ENCODE assay signal across 9 cellular contexts in genomic region chr1:32741067-32741416, GRCh38. TPM values are rescaled to one million over a fixed set of nuclear protein-coding genes. Genes with fewer than 3 reads are reported as not detected.
A peak's percentile ranks its signal among the peaks of the same experiment; 100 is the strongest.
DNase-seq lines count a peak whose midpoint lies in the region; ATAC-seq and TF ChIP-seq lines count a peak whose summit lies in the region.
"Had no signal": no experiment of that assay in that cellular context is flagged by ENCODE, and none has a peak within 500 bp of the region (broad histone marks: within the 10 kb centered on the region; RNA-seq: fewer than 3 reads in every experiment).

No MANE protein-coding gene starts in this region.

- peak overlapping the region; percentile 84 for H2AFZ ChIP-seq in GM23338

- peak overlapping the region; percentile 79 for H3K4me3 ChIP-seq in GM23338
- H3K4me3 ChIP-seq in left ventricle myocardium inferior, result peak overlapping the region; percentile 83
- H3K4me3 ChIP-seq in skeletal muscle cell (ENCODE audit: low read depth, low read length), result peak overlapping the region; percentile 65

- ATAC-seq in GM23338, result no peak; the same call in 2 of the 3 replicates

- no peaks in the 10 kb centered on the region for H3K9me3 Mint-ChIP-seq in GM23338
- H3K9me3 Mint-ChIP-seq in activated CD4-positive, alpha-beta memory T cell treated with anti-CD3 and anti-CD28 coated beads, Interleukin-2, amount 10 ng/mL, durations not matched to agents 7 days and 5 days, result no peaks in the 10 kb centered on the region

- H3K4me3 Mint-ChIP-seq in GM23338, result peak overlapping the region; percentile 82
- peak overlapping the region; percentile 57 for H3K4me3 Mint-ChIP-seq in activated CD4-positive, alpha-beta memory T cell treated with anti-CD3 and anti-CD28 coated beads, Interleukin-2, amount 10 ng/mL, durations not matched to agents 7 days and 5 days

- DNase-seq in GM23338 (ENCODE audit: low spot score), result peak; percentile 27
- DNase-seq in activated CD4-positive, alpha-beta memory T cell treated with anti-CD3 and anti-CD28 coated beads, Interleukin-2, amount 10 ng/mL, durations not matched to agents 7 days and 5 days, result no peak
- no peak for DNase-seq in left ventricle myocardium inferior
- DNase-seq in skeletal muscle cell (ENCODE audit: low read depth), result no peak
- no peak for DNase-seq in stimulated activated CD4-positive, alpha-beta T cell treated with anti-CD3 and anti-CD28 coated beads, Interleukin-4, amount 100 ng/mL, for 24 hours
- no peak for DNase-seq in mucosa of gallbladder (ENCODE audit: low spot score)
- no peak for DNase-seq in stimulated activated CD4-positive, alpha-beta T cell treated with anti-CD3 and anti-CD28 coated beads, Interleukin-15, amount 100 ng/mL, for 24 hours
- DNase-seq in NCI-H2171 treated with DMSO at 0.1 percent for 48 hours (lab: John Stamatoyannopoulos, UW), result no peak
- DNase-seq: SHP77 had no signal

- no peak overlapping the region for H3K27ac ChIP-seq in GM23338 (ENCODE audit: low read depth)
- H3K27ac ChIP-seq in left ventricle myocardium inferior (replicated peaks), result peak overlapping the region; percentile 79

- intact Hi-C loops in left ventricle myocardium inferior (cut with micrococcal nuclease), result no loop called here

- peak overlapping the region; percentile 96 for H3K4me2 ChIP-seq in GM23338

- CTCF ChIA-PET in activated CD4-positive, alpha-beta memory T cell treated with anti-CD3 and anti-CD28 coated beads, Interleukin-2, amount 10 ng/mL, durations not matched to agents 7 days and 5 days (lab: Charles Lee), result interaction anchor here (2.2 kb wide), 1 partner anchor 29 kb away, joined by 8 read pairs; no protein-coding TSS in a partner anchor

- no peaks in the 10 kb centered on the region for H4K20me1 ChIP-seq in GM23338 (replicated peaks; ENCODE audit: insufficient read depth)

- no peaks in the 10 kb centered on the region for H3K9me2 ChIP-seq in GM23338 (ENCODE audit: insufficient read depth)

- H3K27me3 ChIP-seq in GM23338 (ENCODE audit: insufficient read depth) (peaks cover 21% of the 10 kb centered on the region), left ventricle myocardium inferior (ENCODE audit: low read depth) (no peaks in the 10 kb centered on the region)

- no peak overlapping the region; the same call in 1 of the 2 replicates for H3K27ac Mint-ChIP-seq in GM23338
- H3K27ac Mint-ChIP-seq in activated CD4-positive, alpha-beta memory T cell treated with anti-CD3 and anti-CD28 coated beads, Interleukin-2, amount 10 ng/mL, durations not matched to agents 7 days and 5 days, result no peak overlapping the region

- H3K36me3 ChIP-seq in GM23338 (ENCODE audit: insufficient read depth), result no peaks in the 10 kb centered on the region
- no peaks in the 10 kb centered on the region for H3K36me3 ChIP-seq in left ventricle myocardium inferior

- H3K9me3 ChIP-seq in left ventricle myocardium inferior (replicated peaks), result no peaks in the 10 kb centered on the region

- peaks cover 42% of the 10 kb centered on the region for H3K27me3 Mint-ChIP-seq in GM23338 (ENCODE audit: insufficient read depth, low read depth, poor library complexity)
- peaks cover 38% of the 10 kb centered on the region for H3K27me3 Mint-ChIP-seq in activated CD4-positive, alpha-beta memory T cell treated with anti-CD3 and anti-CD28 coated beads, Interleukin-2, amount 10 ng/mL, durations not matched to agents 7 days and 5 days

- no peak for TF ChIP-seq CTCF in GM23338 (conservative IDR thresholded peaks at IDR 0.05; ENCODE audit: low read depth in 2 of 2)
- TF ChIP-seq CTCF in left ventricle myocardium inferior (IDR thresholded peaks at IDR 0.05; ENCODE audit: borderline replicate concordance), result no peak

- POLR2A ChIA-PET in activated CD4-positive, alpha-beta memory T cell treated with anti-CD3 and anti-CD28 coated beads, Interleukin-2, amount 10 ng/mL, durations not matched to agents 7 days and 5 days (lab: Charles Lee), result no interaction called here

- peaks cover 25% of the 10 kb centered on the region for H3F3A ChIP-seq in GM23338 (replicated peaks; ENCODE audit: low read depth)

- H3K79me2 ChIP-seq in GM23338 (replicated peaks; ENCODE audit: insufficient read depth), result no peaks in the 10 kb centered on the region

- H3K4me1 Mint-ChIP-seq in GM23338, result peaks cover 31% of the 10 kb centered on the region
- peaks cover 3% of the 10 kb centered on the region for H3K4me1 Mint-ChIP-seq in activated CD4-positive, alpha-beta memory T cell treated with anti-CD3 and anti-CD28 coated beads, Interleukin-2, amount 10 ng/mL, durations not matched to agents 7 days and 5 days

- H3K36me3 Mint-ChIP-seq in GM23338 (ENCODE audit: low read depth), result no peaks in the 10 kb centered on the region
- H3K36me3 Mint-ChIP-seq in activated CD4-positive, alpha-beta memory T cell treated with anti-CD3 and anti-CD28 coated beads, Interleukin-2, amount 10 ng/mL, durations not matched to agents 7 days and 5 days (ENCODE audit: low read depth), result no peaks in the 10 kb centered on the region

- H3K4me1 ChIP-seq in GM23338 (ENCODE audit: insufficient read depth), result peaks cover 25% of the 10 kb centered on the region
- peaks cover 33% of the 10 kb centered on the region for H3K4me1 ChIP-seq in left ventricle myocardium inferior

TF ChIP-seq in GM23338, 12 proteins besides CTCF, POLR2A, EP300 and RAD21:
- TF ChIP-seq, protein P1, sequence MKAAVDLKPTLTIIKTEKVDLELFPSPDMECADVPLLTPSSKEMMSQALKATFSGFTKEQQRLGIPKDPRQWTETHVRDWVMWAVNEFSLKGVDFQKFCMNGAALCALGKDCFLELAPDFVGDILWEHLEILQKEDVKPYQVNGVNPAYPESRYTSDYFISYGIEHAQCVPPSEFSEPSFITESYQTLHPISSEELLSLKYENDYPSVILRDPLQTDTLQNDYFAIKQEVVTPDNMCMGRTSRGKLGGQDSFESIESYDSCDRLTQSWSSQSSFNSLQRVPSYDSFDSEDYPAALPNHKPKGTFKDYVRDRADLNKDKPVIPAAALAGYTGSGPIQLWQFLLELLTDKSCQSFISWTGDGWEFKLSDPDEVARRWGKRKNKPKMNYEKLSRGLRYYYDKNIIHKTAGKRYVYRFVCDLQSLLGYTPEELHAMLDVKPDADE (IDR thresholded peaks at IDR 0.05), result no peak
- TF ChIP-seq STAT1 (IDR thresholded peaks at IDR 0.05; ENCODE audit: unreplicated experiment) (no peak), JUNB (IDR thresholded peaks at IDR 0.05; ENCODE audit: unreplicated experiment) (no peak), POLR2AphosphoS5 (IDR thresholded peaks at IDR 0.05; ENCODE audit: low read depth) (no peak), NANOG (IDR thresholded peaks at IDR 0.05; ENCODE audit: borderline replicate concordance) (no peak), REST (IDR thresholded peaks at IDR 0.05; ENCODE audit: unreplicated experiment) (no peak), EZH2phosphoT487 (IDR thresholded peaks at IDR 0.05; ENCODE audit: unreplicated experiment) (no peak), ZNF114 (CRISPR knock-in tag; IDR thresholded peaks at IDR 0.05) (no peak), CREB1 (CRISPR knock-in tag; IDR thresholded peaks at IDR 0.05; ENCODE audit: low read depth) (no peak)
TF ChIP-seq in GM23338: peak in this region for 0.

RNA-seq across cellular contexts. Expression of gene SYNC, which starts 38.5 kb away (rescaled TPM):
- total RNA-seq in GM23338 (2014; rRNA removed; shearing (Covaris generic)), result not detected in 2 replicates
- polyA plus RNA-seq in GM23338 (2016; fragmentation: Nextera tagmentation; extraction: Ambion mirVana), result 0.31 TPM in 1 of 2 replicates, not detected in the other
- total RNA-seq in activated CD4-positive, alpha-beta memory T cell treated with anti-CD3 and anti-CD28 coated beads, Interleukin-2, amount 10 ng/mL, durations not matched to agents 7 days and 5 days, result not detected
- 16.2 TPM for total RNA-seq in left ventricle myocardium inferior
- 17.4 TPM for total RNA-seq in mucosa of gallbladder

Comparison
In these comparisons a context has a peak if more than half of its experiments do, and no peak if none do; other contexts are left out.
1. RNA of gene SYNC, which starts 38.5 kb away (total RNA-seq): 17.4 TPM in mucosa of gallbladder (single experiment) and 16.2 TPM in left ventricle myocardium inferior (single experiment); not detected in GM23338 and not detected in activated CD4-positive, alpha-beta memory T cell treated with anti-CD3 and anti-CD28 coated beads, Interleukin-2, amount 10 ng/mL, durations not matched to agents 7 days and 5 days; every median in the first group is over 10 times any median in the second.
2. Peak in every context shown above with its lines, with median percentiles within 50 percentile points of each other: H3K4me3 ChIP-seq.